Comparison of ENCODE assay signal across 15 cellular contexts in the genomic region with DNA sequence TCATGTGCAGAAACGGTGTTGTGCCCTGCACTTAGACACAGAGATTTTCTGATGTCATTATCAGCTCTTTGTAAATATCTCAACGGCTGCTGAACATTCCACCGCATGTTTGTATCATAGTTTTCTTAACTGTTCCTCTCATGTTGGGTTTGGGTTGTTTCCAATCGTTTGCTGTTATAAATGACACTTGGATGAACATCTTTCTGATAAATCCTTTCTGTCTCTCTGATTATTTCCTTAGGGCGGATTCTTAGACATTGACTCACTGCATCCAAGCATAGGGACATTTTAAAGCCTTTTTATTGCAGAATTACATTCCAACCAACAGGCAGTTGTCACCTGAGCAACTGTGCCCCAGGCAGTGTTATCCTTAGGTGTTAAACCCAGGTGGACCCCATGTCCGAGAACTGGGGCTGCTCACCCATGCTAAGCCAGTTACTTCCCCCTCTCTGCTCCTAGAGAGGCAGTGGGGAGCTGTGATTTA. TPM values are rescaled to one million over a fixed set of nuclear protein-coding genes. Genes with fewer than 3 reads are reported as not detected.
DNase-seq lines count a peak whose midpoint lies in the region; ATAC-seq and TF ChIP-seq lines count a peak whose summit lies in the region.
"Had no signal": no experiment of that assay in that cellular context is flagged by ENCODE, and none has a peak within 500 bp of the region (broad histone marks: within the 10 kb centered on the region; RNA-seq: fewer than 3 reads in every experiment).

No MANE protein-coding gene starts in this region.

- peaks cover 47% of the 10 kb centered on the region for H3K36me3 Mint-ChIP-seq in nephron progenitor cell (ENCODE audit: low read depth)
- H3K36me3 Mint-ChIP-seq: activated naive CD8-positive, alpha-beta T cell treated with anti-CD3 and anti-CD28 coated beads for 36 hours; naive B cell had no signal

- no peak overlapping the region for H3K4me3 ChIP-seq in PC-9
- H3K4me3 ChIP-seq in fibroblast of lung (replicated peaks in 1 of 4; ENCODE audit: control extremely low read depth in 1 of 4, insufficient read depth in 1 of 4, low read depth in 3 of 4, low read length in 4 of 4), result no peak overlapping the region
- H3K4me3 ChIP-seq: GM12878 had no signal

- TF ChIP-seq CTCF in PC-9 (conservative IDR thresholded peaks at IDR 0.05), result no peak
- TF ChIP-seq CTCF in fibroblast of lung (conservative IDR thresholded peaks at IDR 0.05 in 1 of 2, IDR thresholded peaks at IDR 0.05 in 1 of 2; ENCODE audit: low read depth in 1 of 2, low read length in 2 of 2), result no peak
- TF ChIP-seq CTCF in nephron progenitor cell (IDR thresholded peaks at IDR 0.05), result no peak

- H3K27ac ChIP-seq in PC-9 (no peak overlapping the region), fibroblast of lung (ENCODE audit: insufficient read depth, low read length) (no peak overlapping the region)

- POLR2A ChIA-PET in PC-9 (lab: Charles Lee; ENCODE audit: unreplicated experiment), result interaction anchor here (0.6 kb wide), 1 partner anchor 8 kb away, joined by 23 read pairs; no protein-coding TSS in a partner anchor

- peaks cover 9% of the 10 kb centered on the region; the same call in 1 of the 2 replicates for H3K4me1 ChIP-seq in PC-9 (replicated peaks; ENCODE audit: insufficient read depth)
- H3K4me1 ChIP-seq in fibroblast of lung (ENCODE audit: control insufficient read depth, extremely low read depth, insufficient read depth, low read length), result peaks cover 24% of the 10 kb centered on the region

- H3K4me3 Mint-ChIP-seq in nephron progenitor cell, result no peak overlapping the region
- H3K4me3 Mint-ChIP-seq: activated naive CD8-positive, alpha-beta T cell treated with anti-CD3 and anti-CD28 coated beads for 36 hours had no signal

- no peaks in the 10 kb centered on the region for H3F3A ChIP-seq in PC-9 (ENCODE audit: insufficient read depth, low read depth)

- no peaks in the 10 kb centered on the region for H4K20me1 ChIP-seq in PC-9 (ENCODE audit: insufficient read depth)
- H4K20me1 ChIP-seq in fibroblast of lung (ENCODE audit: control insufficient read depth, extremely low read depth, insufficient read depth, low read length), result peaks cover 9% of the 10 kb centered on the region

- no peaks in the 10 kb centered on the region for H3K9me2 ChIP-seq in PC-9 (ENCODE audit: insufficient read depth)

- CTCF ChIA-PET in PC-9 (lab: Charles Lee), result interaction anchor here (0.7 kb wide), 1 partner anchor 33 kb away, joined by 3 read pairs; no protein-coding TSS in a partner anchor

- H2AFZ ChIP-seq in PC-9 (no peak overlapping the region), fibroblast of lung (ENCODE audit: low read length) (no peak overlapping the region)

- no peaks in the 10 kb centered on the region for H3K36me3 ChIP-seq in PC-9 (ENCODE audit: low read depth)
- peaks cover 1% of the 10 kb centered on the region for H3K36me3 ChIP-seq in fibroblast of lung (ENCODE audit: control insufficient read depth, insufficient read depth, low read length)

- peaks cover 11% of the 10 kb centered on the region for H3K4me1 Mint-ChIP-seq in nephron progenitor cell
- H3K4me1 Mint-ChIP-seq: activated naive CD8-positive, alpha-beta T cell treated with anti-CD3 and anti-CD28 coated beads for 36 hours; naive B cell had no signal

- H3K9ac ChIP-seq in fibroblast of lung (ENCODE audit: insufficient read depth, low read length), result no peak overlapping the region

- peak; percentile 60 for ATAC-seq in sciatic nerve
- no peak for ATAC-seq in HG02973 (IDR thresholded peaks at IDR 0.05; ENCODE audit: unreplicated experiment)
- ATAC-seq: GM12878 had no signal

- H3K27me3 ChIP-seq in PC-9 (ENCODE audit: insufficient read depth, low read depth), result peaks cover 17% of the 10 kb centered on the region; the same call in 1 of the 2 replicates
- no peaks in the 10 kb centered on the region for H3K27me3 ChIP-seq in fibroblast of lung (ENCODE audit: control insufficient read depth, insufficient read depth, low read length)

- H3K27me3 Mint-ChIP-seq in nephron progenitor cell (ENCODE audit: low read depth, poor library complexity), result no peaks in the 10 kb centered on the region

- DNase-seq in AG20443 (ENCODE audit: low spot score), result peak; percentile 57
- DNase-seq in PC-9, result peak; percentile 67 to 73
- peak; percentile 82 to 97 for DNase-seq in fibroblast of lung (ENCODE audit: low read depth in 2 of 2)
- DNase-seq in sciatic nerve (ENCODE audit: low spot score), result peak; percentile 28
- no peak for DNase-seq in NCI-H1105 treated with DMSO at 0.1 percent for 48 hours (lab: John Stamatoyannopoulos, UW)
- DNase-seq in nephron progenitor cell, result no peak
- no peak for DNase-seq in activated T-cell treated with anti-CD3 and anti-CD28 coated beads, Interleukin-2, amount 50 U/mL, for 48 hours
- DNase-seq: activated CD4-positive, alpha-beta T cell treated with anti-CD3 and anti-CD28 coated beads, Interleukin-2, amount 50 U/mL, for 4 hours; activated naive CD8-positive, alpha-beta T cell treated with anti-CD3 and anti-CD28 coated beads for 36 hours; effector CD8-positive, alpha-beta T cell; naive B cell; NCI-H526 treated with DMSO at 0.1 percent for 48 hours; stimulated activated CD4-positive, alpha-beta T cell treated with anti-CD3 and anti-CD28 coated beads, Interleukin-15, amount 100 ng/mL, for 24 hours had no signal

- H3K4me2 ChIP-seq in PC-9 (no peak overlapping the region), fibroblast of lung (ENCODE audit: extremely low read depth, insufficient read depth, low read length) (no peak overlapping the region)

- BruUV-seq in PC-9 (replicated peaks; lab: Mats Ljungman, UMichigan), result no TSS peak

- H3K9me3 Mint-ChIP-seq in nephron progenitor cell, result peaks cover 27% of the 10 kb centered on the region
- H3K9me3 Mint-ChIP-seq: activated naive CD8-positive, alpha-beta T cell treated with anti-CD3 and anti-CD28 coated beads for 36 hours had no signal

- intact Hi-C loops in PC-9 (cut with micrococcal nuclease; ENCODE audit: unreplicated experiment) (loop anchor here (1.0 to 5.0 kb wide), 3 partner anchors 8 to 68 kb away; no protein-coding TSS in a partner anchor), sciatic nerve (cut with DNase I) (no loop called here)

- H3K79me2 ChIP-seq in PC-9 (ENCODE audit: low read depth) (no peaks in the 10 kb centered on the region), fibroblast of lung (ENCODE audit: control insufficient read depth, insufficient read depth, low read length) (peaks cover 57% of the 10 kb centered on the region)

- no peak overlapping the region for H3K27ac Mint-ChIP-seq in nephron progenitor cell
- H3K27ac Mint-ChIP-seq: activated naive CD8-positive, alpha-beta T cell treated with anti-CD3 and anti-CD28 coated beads for 36 hours had no signal

- no peaks in the 10 kb centered on the region for H3K9me3 ChIP-seq in PC-9 (ENCODE audit: insufficient read depth, low read depth)
- H3K9me3 ChIP-seq in fibroblast of lung (ENCODE audit: control insufficient read depth, insufficient read depth, low read depth, low read length), result no peaks in the 10 kb centered on the region

RNA-seq across cellular contexts. Expression of a gene that starts 28.5 kb away (rescaled TPM):
- total RNA-seq in PC-9 (2021) (15.2 and 32.8 TPM in 2 replicates), fibroblast of lung (63.7 and 72.8 TPM in 2 replicates), sciatic nerve (79.4 TPM)
- polyA plus RNA-seq in fibroblast of lung, result 83.9 and 109 TPM in 2 replicates
- polyA plus RNA-seq in fibroblast of lung (2012), result 164 and 250 TPM in 2 replicates
- polyA minus RNA-seq in fibroblast of lung (ENCODE audit: low replicate concordance), result 171 and 250 TPM in 2 replicates

Comparison
In these comparisons a context has a peak if more than half of its experiments do, and no peak if none do; other contexts are left out.
1. DNase-seq: peak in AG20443 (single experiment), PC-9 (2 of 2), fibroblast of lung (2 of 2) and sciatic nerve (single experiment); none in NCI-H1105 treated with DMSO at 0.1 percent for 48 hours (single experiment), nephron progenitor cell (single experiment) and activated T-cell treated with anti-CD3 and anti-CD28 coated beads, Interleukin-2, amount 50 U/mL, for 48 hours (0 of 2).